In the genomic region with DNA sequence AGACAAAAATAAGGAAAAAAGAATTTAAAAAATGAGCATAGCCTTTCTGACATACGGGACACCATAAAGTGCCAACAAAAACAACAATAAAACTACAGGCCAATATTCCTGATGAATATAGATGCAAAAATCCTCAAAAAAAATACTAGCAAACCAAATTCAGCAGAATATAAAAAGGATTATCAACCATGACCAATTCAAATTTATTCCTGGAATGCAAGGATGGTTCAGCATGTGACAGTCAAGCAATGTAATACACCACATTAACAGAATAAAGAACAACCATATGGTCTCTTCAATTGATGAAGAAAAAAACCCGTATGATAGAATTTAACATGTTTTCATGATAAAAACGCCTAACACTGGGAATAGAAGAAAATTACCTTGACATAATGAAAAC, we compare ENCODE assay signal across 27 cellular contexts.
"Had no signal": no experiment of that assay in that cellular context is flagged by ENCODE, and none has a peak within 500 bp of the region (broad histone marks: within the 10 kb centered on the region; RNA-seq: fewer than 3 reads in every experiment).

No MANE protein-coding gene starts in this region.

- H3K4me3 ChIP-seq: stomach, suprapubic skin, testis, thoracic aorta, thyroid gland, tibial artery, tibial nerve, transverse colon, upper lobe of left lung, upper lobe of right lung, uterus, vagina had no signal

- ATAC-seq: stimulated activated effector memory CD8-positive, alpha-beta T cell treated with anti-CD3 and anti-CD28 coated beads, Interleukin-12 subunit alpha, Interleukin-12 subunit beta, amount 100 ng/mL, for 72 hours; stimulated activated memory B cell treated with anti-CD40 and anti-IgM and Interleukin-4, amounts not matched to agents 10 μg/mL and 1 μg/mL and 100 μg/mL, for 72 hours; stimulated activated naive B cell treated with anti-CD40 and anti-IgM and Interleukin-4, amounts not matched to agents 10 μg/mL and 1 μg/mL and 100 μg/mL, for 72 hours; stimulated activated naive CD8-positive, alpha-beta T cell treated with anti-CD3 and anti-CD28 coated beads, Interleukin-15, amount 100 ng/mL, for 72 hours; stimulated activated naive CD8-positive, alpha-beta T cell treated with anti-CD3 and anti-CD28 coated beads, Interleukin-15, Interleukin-2, amounts not matched to agents 100 U/mL and 50 U/mL, for 24 hours; upper lobe of right lung had no signal

- DNase-seq: stimulated activated CD4-positive, alpha-beta T cell treated with anti-CD3 and anti-CD28 coated beads, Interleukin-2, amount 100 ng/mL, for 48 hours; stimulated activated CD4-positive, alpha-beta T cell treated with anti-CD3 and anti-CD28 coated beads, Interleukin-4, amount 100 ng/mL, for 1 hour; stimulated activated CD4-positive, alpha-beta T cell treated with anti-CD3 and anti-CD28 coated beads, Interleukin-4, amount 100 ng/mL, for 24 hours; stimulated activated CD4-positive, alpha-beta T cell treated with anti-CD3 and anti-CD28 coated beads, Interleukin-4, amount 100 ng/mL, for 4 hours; stimulated activated CD8-positive, alpha-beta memory T cell treated with anti-CD3 and anti-CD28 coated beads, Interleukin-4, amount 100 ng/mL, for 48 hours; stimulated activated naive B cell treated with anti-CD40 and anti-IgM and Interleukin-4, amounts not matched to agents 10 μg/mL and 1 μg/mL and 100 μg/mL, for 72 hours; stimulated activated naive CD4-positive, alpha-beta T cell; stimulated activated naive CD4-positive, alpha-beta T cell treated with Interleukin-2 at 50 U/mL for 16 hours; stimulated activated naive CD8-positive, alpha-beta T cell treated with anti-CD3 and anti-CD28 coated beads, Interleukin-15, amount 100 ng/mL, for 72 hours; stimulated activated naive CD8-positive, alpha-beta T cell treated with anti-CD3 and anti-CD28 coated beads, Interleukin-15, Interleukin-2, amounts not matched to agents 100 U/mL and 50 U/mL, for 24 hours; stomach; substantia nigra; testis; thyroid gland; tibial artery; transverse colon; trophoblast cell; upper lobe of left lung; upper lobe of right lung; uterus had no signal

- H3K27me3 ChIP-seq: stomach, suprapubic skin, testis, thyroid gland, tibial artery, tibial nerve, transverse colon, upper lobe of left lung, upper lobe of right lung, uterus, vagina had no signal

- H3K9me3 ChIP-seq: testis, thyroid gland, vagina had no signal

- H3K36me3 ChIP-seq: stomach, suprapubic skin, thoracic aorta, thyroid gland, tibial artery, tibial nerve, transverse colon, upper lobe of left lung, upper lobe of right lung, uterus, vagina had no signal

- H3K4me1 ChIP-seq: stomach, suprapubic skin, testis, thyroid gland, tibial artery, tibial nerve, transverse colon, upper lobe of left lung, upper lobe of right lung, uterus, vagina had no signal

- FAIRE-seq: urothelium cell line had no signal

- H3K27ac ChIP-seq: stomach, suprapubic skin, testis, thoracic aorta, thyroid gland, tibial artery, tibial nerve, transverse colon, upper lobe of left lung, upper lobe of right lung, uterus, vagina had no signal
